28 cellular contexts compared by ENCODE assay signal in the genomic region with DNA sequence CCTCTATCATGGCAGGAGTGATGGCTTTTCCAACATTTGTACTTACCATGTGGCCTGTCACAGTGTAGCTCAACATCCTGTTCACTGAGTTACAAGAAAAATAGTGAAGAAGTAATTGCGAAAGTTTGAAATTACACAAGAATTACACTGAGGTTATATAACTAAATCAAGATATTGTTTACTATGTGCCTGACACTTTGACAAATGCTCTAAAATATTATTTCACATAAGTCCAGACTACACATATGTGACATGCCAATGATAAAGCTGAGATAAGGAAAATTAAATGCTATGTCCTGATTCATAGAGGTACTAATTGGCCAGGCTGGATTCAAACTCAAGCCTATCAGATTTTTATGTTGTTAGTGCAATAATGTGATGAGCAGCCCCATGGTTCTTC.
DNase-seq lines count a peak whose midpoint lies in the region; ATAC-seq and TF ChIP-seq lines count a peak whose summit lies in the region.
"Had no signal": no experiment of that assay in that cellular context is flagged by ENCODE, and none has a peak within 500 bp of the region (broad histone marks: within the 10 kb centered on the region; RNA-seq: fewer than 3 reads in every experiment).

No MANE protein-coding gene starts in this region.

- TF ChIP-seq RAD21 in SK-N-SH (IDR thresholded peaks at IDR 0.05; ENCODE audit: low read length): no peak

- H3K9me3 ChIP-seq in SK-N-SH (no peaks in the 10 kb centered on the region), right atrium auricular region (no peaks in the 10 kb centered on the region), Peyer's patch (no peaks in the 10 kb centered on the region)
- H3K9me3 ChIP-seq: BE2C, HAP-1 had no signal

- 96% methylated on average over 1 of the region's 1 CpG for WGBS in SK-N-SH (ENCODE audit: low lambda C conversion rate)

- H3K79me2 ChIP-seq in SK-N-SH (ENCODE audit: insufficient read depth): no peaks in the 10 kb centered on the region

- H3F3A ChIP-seq in SK-N-SH (replicated peaks; ENCODE audit: insufficient read depth): no peaks in the 10 kb centered on the region

- DNase-seq in SK-N-SH (peak; percentile 2), cardiac fibroblast (ENCODE audit: low read depth in 2 of 2) (peak; percentile 11 to 23), fibroblast of pulmonary artery (ENCODE audit: low read depth) (peak; percentile 45), renal cortical epithelial cell (ENCODE audit: low read depth) (peak; percentile 4), right atrium auricular region (ENCODE audit: low spot score) (no peak), Peyer's patch (no peak)
- DNase-seq: 8988T; ACHN; BE2C; CD8-positive, alpha-beta memory T cell; DMS 273 treated with DMSO at 0.1 percent for 48 hours; DMS79; EL; GDM1; NCI-H1105; NCI-H1436 treated with DMSO at 0.1 percent for 48 hours; NCI-H1930; NCI-H2107; NCI-H446 treated with DMSO at 0.1 percent for 48 hours; NCI-H526 treated with DMSO at 0.1 percent for 48 hours; SHP77 had no signal

- H3K4me1 ChIP-seq in SK-N-SH (ENCODE audit: control insufficient read depth in 1 of 2, insufficient read depth in 2 of 2, low read depth in 1 of 2, low read length in 1 of 2): no peaks in the 10 kb centered on the region
- H3K4me1 ChIP-seq in right atrium auricular region: no peaks in the 10 kb centered on the region
- no peaks in the 10 kb centered on the region for H3K4me1 ChIP-seq in Peyer's patch
- H3K4me1 ChIP-seq: BE2C had no signal

- H3K4me3 ChIP-seq in SK-N-SH (ENCODE audit: low read depth in 2 of 2, low read length in 1 of 2) (no peak overlapping the region), cardiac fibroblast (replicated peaks in 1 of 2; ENCODE audit: low read depth in 2 of 2, low read length in 2 of 2) (no peak overlapping the region), fibroblast of pulmonary artery (replicated peaks; ENCODE audit: low read depth, low read length) (no peak overlapping the region), right atrium auricular region (no peak overlapping the region), Peyer's patch (no peak overlapping the region)
- H3K4me3 ChIP-seq: GM12878, GM23338, HAP-1 had no signal

- H3K27ac ChIP-seq in SK-N-SH (ENCODE audit: low read depth in 2 of 2, low read length in 1 of 2) (no peak overlapping the region), right atrium auricular region (no peak overlapping the region), Peyer's patch (no peak overlapping the region)
- H3K27ac ChIP-seq: KMS-11, RWPE1 had no signal

- TF ChIP-seq CTCF in SK-N-SH (IDR thresholded peaks at IDR 0.05) (no peak), cardiac fibroblast (IDR thresholded peaks at IDR 0.05; ENCODE audit: low read depth, low read length) (no peak), fibroblast of pulmonary artery (IDR thresholded peaks at IDR 0.05; ENCODE audit: low read length, missing control alignments) (no peak), right atrium auricular region (IDR thresholded peaks at IDR 0.05) (no peak), Peyer's patch (IDR thresholded peaks at IDR 0.05) (no peak)

- CTCF ChIA-PET in SK-N-SH (lab: Yijun Ruan, JAX): no interaction called here

- H3K36me3 ChIP-seq in SK-N-SH (replicated peaks in 1 of 2; ENCODE audit: control insufficient read depth in 1 of 2, insufficient read depth in 2 of 2, low read length in 1 of 2) (no peaks in the 10 kb centered on the region), right atrium auricular region (no peaks in the 10 kb centered on the region), Peyer's patch (no peaks in the 10 kb centered on the region)
- H3K36me3 ChIP-seq: BE2C, HAP-1 had no signal

- no peaks in the 10 kb centered on the region for H4K20me1 ChIP-seq in SK-N-SH (ENCODE audit: insufficient read depth)

- POLR2A ChIA-PET in SK-N-SH (lab: Yijun Ruan, JAX): no interaction called here

- no peaks in the 10 kb centered on the region for H3K9me2 ChIP-seq in SK-N-SH

- no peak for TF ChIP-seq POLR2A in Peyer's patch (IDR thresholded peaks at IDR 0.05)

- no peak overlapping the region for H3K4me2 ChIP-seq in SK-N-SH
- H3K4me2 ChIP-seq: GM23338, KMS-11 had no signal

- H3K27me3 ChIP-seq in SK-N-SH (ENCODE audit: insufficient read depth) (no peaks in the 10 kb centered on the region), right atrium auricular region (no peaks in the 10 kb centered on the region), Peyer's patch (no peaks in the 10 kb centered on the region)
- H3K27me3 ChIP-seq: BE2C had no signal

- ATAC-seq in SK-N-SH treated with all-trans-retinoic acid at 6 μM for 48 hours: no peak
- no peak for ATAC-seq in HG03460 (IDR thresholded peaks at IDR 0.05; ENCODE audit: unreplicated experiment)
- ATAC-seq: GM12878, GM23338 had no signal

- no peak overlapping the region for H3K9ac ChIP-seq in SK-N-SH
- H3K9ac ChIP-seq: KMS-11 had no signal

- no peak for TF ChIP-seq EP300 in SK-N-SH (IDR thresholded peaks at IDR 0.05; ENCODE audit: borderline replicate concordance in 1 of 2, low read depth in 1 of 2, low read length in 1 of 2)

- H2AFZ ChIP-seq in SK-N-SH (ENCODE audit: low read depth): no peak overlapping the region
- H2AFZ ChIP-seq: GM23338 had no signal

TF ChIP-seq in SK-N-SH, 30 proteins besides CTCF, POLR2A, EP300 and RAD21:
- TF ChIP-seq MEF2A (IDR thresholded peaks at IDR 0.05; ENCODE audit: borderline replicate concordance, low read depth) (no peak), SMC3 (IDR thresholded peaks at IDR 0.05; ENCODE audit: low read depth, low read length) (no peak), JUND (IDR thresholded peaks at IDR 0.05) (no peak), GABPA (IDR thresholded peaks at IDR 0.05; ENCODE audit: low read depth) (no peak), FOXM1 (IDR thresholded peaks at IDR 0.05; ENCODE audit: low read depth) (no peak)
- TF ChIP-seq, protein P1, sequence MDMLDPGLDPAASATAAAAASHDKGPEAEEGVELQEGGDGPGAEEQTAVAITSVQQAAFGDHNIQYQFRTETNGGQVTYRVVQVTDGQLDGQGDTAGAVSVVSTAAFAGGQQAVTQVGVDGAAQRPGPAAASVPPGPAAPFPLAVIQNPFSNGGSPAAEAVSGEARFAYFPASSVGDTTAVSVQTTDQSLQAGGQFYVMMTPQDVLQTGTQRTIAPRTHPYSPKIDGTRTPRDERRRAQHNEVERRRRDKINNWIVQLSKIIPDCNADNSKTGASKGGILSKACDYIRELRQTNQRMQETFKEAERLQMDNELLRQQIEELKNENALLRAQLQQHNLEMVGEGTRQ (IDR thresholded peaks at IDR 0.05; ENCODE audit: borderline replicate concordance, low read depth, low read length): no peak
- TF ChIP-seq, protein P2, sequence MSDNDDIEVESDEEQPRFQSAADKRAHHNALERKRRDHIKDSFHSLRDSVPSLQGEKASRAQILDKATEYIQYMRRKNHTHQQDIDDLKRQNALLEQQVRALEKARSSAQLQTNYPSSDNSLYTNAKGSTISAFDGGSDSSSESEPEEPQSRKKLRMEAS (IDR thresholded peaks at IDR 0.05; ENCODE audit: low read depth): no peak

TF ChIP-seq in SK-N-SH treated with all-trans-retinoic acid at 6 μM for 48 hours, 23 proteins besides CTCF, POLR2A, EP300 and RAD21:
- TF ChIP-seq BACH2 (CRISPR knock-in tag; IDR thresholded peaks at IDR 0.05; ENCODE audit: borderline replicate concordance) (no peak), ZC3H10 (CRISPR knock-in tag; IDR thresholded peaks at IDR 0.05) (no peak), ZNF8 (CRISPR knock-in tag; IDR thresholded peaks at IDR 0.05) (no peak), ZFP3 (CRISPR knock-in tag; IDR thresholded peaks at IDR 0.05) (no peak), ZFP30 (CRISPR knock-in tag; IDR thresholded peaks at IDR 0.05) (no peak), ESRRG (CRISPR knock-in tag; IDR thresholded peaks at IDR 0.05) (no peak), ZNF70 (CRISPR knock-in tag; IDR thresholded peaks at IDR 0.05) (no peak), RARB (CRISPR knock-in tag; IDR thresholded peaks at IDR 0.05) (no peak), SNAI2 (CRISPR knock-in tag; IDR thresholded peaks at IDR 0.05) (no peak), ZNF565 (CRISPR knock-in tag; conservative IDR thresholded peaks at IDR 0.05; ENCODE audit: low read depth) (no peak), PPARA (CRISPR knock-in tag; IDR thresholded peaks at IDR 0.05; ENCODE audit: borderline replicate concordance) (no peak), ARNTL (CRISPR knock-in tag; IDR thresholded peaks at IDR 0.05; ENCODE audit: borderline replicate concordance, low read depth) (no peak), GLIS3 (CRISPR knock-in tag; IDR thresholded peaks at IDR 0.05) (no peak)
- TF ChIP-seq, protein P3, sequence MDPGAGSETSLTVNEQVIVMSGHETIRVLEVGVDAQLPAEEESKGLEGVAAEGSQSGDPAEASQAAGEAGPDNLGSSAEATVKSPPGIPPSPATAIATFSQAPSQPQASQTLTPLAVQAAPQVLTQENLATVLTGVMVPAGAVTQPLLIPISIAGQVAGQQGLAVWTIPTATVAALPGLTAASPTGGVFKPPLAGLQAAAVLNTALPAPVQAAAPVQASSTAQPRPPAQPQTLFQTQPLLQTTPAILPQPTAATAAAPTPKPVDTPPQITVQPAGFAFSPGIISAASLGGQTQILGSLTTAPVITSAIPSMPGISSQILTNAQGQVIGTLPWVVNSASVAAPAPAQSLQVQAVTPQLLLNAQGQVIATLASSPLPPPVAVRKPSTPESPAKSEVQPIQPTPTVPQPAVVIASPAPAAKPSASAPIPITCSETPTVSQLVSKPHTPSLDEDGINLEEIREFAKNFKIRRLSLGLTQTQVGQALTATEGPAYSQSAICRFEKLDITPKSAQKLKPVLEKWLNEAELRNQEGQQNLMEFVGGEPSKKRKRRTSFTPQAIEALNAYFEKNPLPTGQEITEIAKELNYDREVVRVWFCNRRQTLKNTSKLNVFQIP (CRISPR knock-in tag; IDR thresholded peaks at IDR 0.05; ENCODE audit: borderline replicate concordance, low read depth): no peak
TF ChIP-seq in SK-N-SH treated with all-trans-retinoic acid at 6 μM for 48 hours: peak in this region for 0.

Comparison
In these comparisons a context has a peak if more than half of its experiments do, and no peak if none do; other contexts are left out.
1. DNase-seq: peak in SK-N-SH (single experiment), cardiac fibroblast (2 of 2), fibroblast of pulmonary artery (single experiment) and renal cortical epithelial cell (single experiment); none in right atrium auricular region (single experiment) and Peyer's patch (0 of 3).